Comparison of ENCODE assay signal across 1 cellular context in genomic region chr4:108303488-108304177, GRCh38.
TF ChIP-seq lines count a peak whose summit lies in the region.

No MANE protein-coding gene starts in this region.

TF ChIP-seq in HEK293, 187 proteins besides CTCF, POLR2A, EP300 and RAD21 (continued from another document):
- TF ChIP-seq ZBTB26 (tag by site-specific recombination; optimal IDR thresholded peaks at IDR 0.05) (no peak), INSM2 (tag by site-specific recombination; IDR thresholded peaks at IDR 0.05) (no peak), TRIM28 (IDR thresholded peaks at IDR 0.05; ENCODE audit: borderline replicate concordance, low read length) (peak; percentile 38; the same call in 1 of the 2 replicates), ZBTB48 (tag by site-specific recombination; IDR thresholded peaks at IDR 0.05) (peak; percentile 95), ZNF37A (tag by site-specific recombination; IDR thresholded peaks at IDR 0.05) (no peak), ZXDB (tag by site-specific recombination; IDR thresholded peaks at IDR 0.05) (no peak), ZNF768 (tag by site-specific recombination; IDR thresholded peaks at IDR 0.05) (no peak), ZBTB8A (tag by site-specific recombination; IDR thresholded peaks at IDR 0.05) (peak; percentile 55), TCF7L2 (IDR thresholded peaks at IDR 0.05; ENCODE audit: borderline replicate concordance, low read depth, low read length) (no peak), SCRT2 (tag by site-specific recombination; IDR thresholded peaks at IDR 0.05) (0 out of 2 replicates have a peak, but pooled peaks have one; percentile 14)
